In genomic region chr13:112213467-112214245, GRCh38 we compare ENCODE assay signal across 11 cellular contexts.
A peak's percentile ranks its signal among the peaks of the same experiment; 100 is the strongest.
DNase-seq lines count a peak whose midpoint lies in the region; ATAC-seq and TF ChIP-seq lines count a peak whose summit lies in the region.
"Had no signal": no experiment of that assay in that cellular context is flagged by ENCODE, and none has a peak within 500 bp of the region (broad histone marks: within the 10 kb centered on the region; RNA-seq: fewer than 3 reads in every experiment).

No MANE protein-coding gene starts in this region.

- H3K4me3 ChIP-seq in lower lobe of right lung (no peak overlapping the region), MM.1S (ENCODE audit: low read length) (no peak overlapping the region)

- no peak overlapping the region for H3K27ac ChIP-seq in lower lobe of right lung
- no peak overlapping the region for H3K27ac ChIP-seq in MM.1S (ENCODE audit: low read length)
- H3K27ac ChIP-seq: KMS-11 had no signal

- peak; percentile 79 to 86 for ATAC-seq in lower lobe of right lung
- ATAC-seq in GM18505 (IDR thresholded peaks at IDR 0.05; ENCODE audit: unreplicated experiment): no peak

- no peak overlapping the region for H3K9ac ChIP-seq in MM.1S (ENCODE audit: low read length)
- H3K9ac ChIP-seq: KMS-11 had no signal

- no peak overlapping the region for H3K4me2 ChIP-seq in MM.1S (ENCODE audit: low read depth, low read length)
- H3K4me2 ChIP-seq: KMS-11 had no signal

- H2AFZ ChIP-seq in MM.1S (ENCODE audit: low read length): no peak overlapping the region

- intact Hi-C loops in lower lobe of right lung (cut with DNase I): no loop called here

- H3K27me3 ChIP-seq in lower lobe of right lung (ENCODE audit: low read depth) (peaks cover 4% of the 10 kb centered on the region), MM.1S (replicated peaks; ENCODE audit: insufficient read depth, low read length) (no peaks in the 10 kb centered on the region)

- H3F3A ChIP-seq in MM.1S (ENCODE audit: insufficient read depth, low read length): no peaks in the 10 kb centered on the region

- no peak for TF ChIP-seq CTCF in lower lobe of right lung (IDR thresholded peaks at IDR 0.05)
- no peak for TF ChIP-seq CTCF in MM.1S (IDR thresholded peaks at IDR 0.05; ENCODE audit: low read length)

- H4K20me1 ChIP-seq in MM.1S (ENCODE audit: insufficient read depth, low read length): no peaks in the 10 kb centered on the region

- peak; percentile 35 for DNase-seq in DMS79 (lab: John Stamatoyannopoulos, UW)
- peak; percentile 67 for DNase-seq in NCI-H128 (lab: John Stamatoyannopoulos, UW; ENCODE audit: unreplicated experiment)
- peak; percentile 100 for DNase-seq in NCI-H69 (lab: John Stamatoyannopoulos, UW)
- peak; percentile 66 for DNase-seq in lower lobe of right lung
- DNase-seq in glomerular visceral epithelial cell (ENCODE audit: extremely low spot score): no peak
- no peak for DNase-seq in MM.1S
- DNase-seq in effector CD8-positive, alpha-beta T cell (lab: John Stamatoyannopoulos, UW): no peak
- DNase-seq: activated CD8-positive, alpha-beta memory T cell treated with anti-CD3 and anti-CD28 coated beads for 24 hours; activated gamma-delta T cell had no signal

- no peak for TF ChIP-seq POLR2A in GM18505 (IDR thresholded peaks at IDR 0.05; ENCODE audit: borderline replicate concordance, extremely low read depth, insufficient read depth, insufficient read length)

- H3K4me1 ChIP-seq in lower lobe of right lung (no peaks in the 10 kb centered on the region), MM.1S (ENCODE audit: low read length) (no peaks in the 10 kb centered on the region)

- no peaks in the 10 kb centered on the region for H3K9me2 ChIP-seq in MM.1S (replicated peaks; ENCODE audit: insufficient read depth, low read length)

- H3K9me3 ChIP-seq in lower lobe of right lung: no peaks in the 10 kb centered on the region
- H3K9me3 ChIP-seq in MM.1S (replicated peaks; ENCODE audit: insufficient read depth, low read length): no peaks in the 10 kb centered on the region

- no peaks in the 10 kb centered on the region for H3K79me2 ChIP-seq in MM.1S (ENCODE audit: low read length)

- H3K36me3 ChIP-seq in lower lobe of right lung: no peaks in the 10 kb centered on the region
- no peaks in the 10 kb centered on the region for H3K36me3 ChIP-seq in MM.1S (replicated peaks; ENCODE audit: insufficient read depth, low read length)

Comparison
In these comparisons a context has a peak if more than half of its experiments do, and no peak if none do; other contexts are left out.
1. DNase-seq: peak in DMS79 (single experiment), NCI-H128 (single experiment), NCI-H69 (single experiment) and lower lobe of right lung (single experiment); none in glomerular visceral epithelial cell (single experiment), MM.1S (single experiment) and effector CD8-positive, alpha-beta T cell (single experiment).